ENCODE assay signal across 8 cellular contexts in genomic region chr6:81750660-81751387, GRCh38. TPM values are rescaled to one million over a fixed set of nuclear protein-coding genes. Genes with fewer than 3 reads are reported as not detected.
A peak's percentile ranks its signal among the peaks of the same experiment; 100 is the strongest.
DNase-seq lines count a peak whose midpoint lies in the region; ATAC-seq and TF ChIP-seq lines count a peak whose summit lies in the region.

No MANE protein-coding gene starts in this region.

- intact Hi-C loops in heart right ventricle (cut with DNase I) (loop anchor here (5.0 to 10.0 kb wide), 24 partner anchors 81 to 1536 kb away; no protein-coding TSS in a partner anchor), Right ventricle myocardium inferior (cut with DNase I) (loop anchor here (2.0 to 10.0 kb wide), 6 partner anchors 86 to 1539 kb away; no protein-coding TSS in a partner anchor), uterus (cut with DNase I; ENCODE audit: low total_unique reads) (no loop called here)

- H3K4me3 ChIP-seq in heart right ventricle, result peak overlapping the region; percentile 73 to 96 (median 82)
- H3K4me3 ChIP-seq in uterus, result peak overlapping the region; percentile 85 to 90

- H3K9me3 ChIP-seq in heart right ventricle (no peaks in the 10 kb centered on the region), uterus (no peaks in the 10 kb centered on the region)

- WGBS in heart right ventricle, 2 donors, result 20 to 32% methylated on average over 12 of the region's 12 CpGs

- H3K4me1 ChIP-seq in heart right ventricle, result peaks cover 3 to 60% (median 33%) of the 10 kb centered on the region in 9 donors
- peaks cover 0 to 4% of the 10 kb centered on the region in 2 donors for H3K4me1 ChIP-seq in uterus

- H3K27ac ChIP-seq in heart right ventricle (peak overlapping the region; percentile 87 to 99 (median 96)), uterus (peak overlapping the region; percentile 96 to 98)

- ATAC-seq in heart right ventricle (no peak), Right ventricle myocardium inferior (no peak), HG02763 (IDR thresholded peaks at IDR 0.05; ENCODE audit: unreplicated experiment) (no peak), HG03460 (IDR thresholded peaks at IDR 0.05; ENCODE audit: unreplicated experiment) (no peak)

- no peak for TF ChIP-seq POLR2A in uterus (IDR thresholded peaks at IDR 0.05)

- H3K27me3 ChIP-seq in heart right ventricle (no peaks in the 10 kb centered on the region), uterus (no peaks in the 10 kb centered on the region)

- H3K36me3 ChIP-seq in heart right ventricle (peaks cover 0 to 42% (median under 1%) of the 10 kb centered on the region in 9 donors), uterus (no peaks in the 10 kb centered on the region)

- TF ChIP-seq CTCF in heart right ventricle (IDR thresholded peaks at IDR 0.05), result no peak
- no peak for TF ChIP-seq CTCF in uterus (IDR thresholded peaks at IDR 0.05)

- no peak for DNase-seq in heart right ventricle
- no peak for DNase-seq in Right ventricle myocardium inferior (ENCODE audit: missing footprints)
- DNase-seq in astrocyte of the hippocampus (ENCODE audit: low read depth, low spot score), result peak; percentile 48
- peak; percentile 23 for DNase-seq in medulla oblongata (ENCODE audit: extremely low spot score)
- no peak for DNase-seq in uterus
- DNase-seq in DMS79 treated with DMSO at 0.1 percent for 48 hours (lab: John Stamatoyannopoulos, UW), result no peak

RNA-seq across cellular contexts. Expression of gene TENT5A, which starts 1.7 kb away (rescaled TPM):
- 10 to 100 TPM; 37.0 to 72.1 (median 46.9) TPM for total RNA-seq in heart right ventricle
- polyA plus RNA-seq in heart right ventricle, result 10 to 100 TPM; 17.3 to 21.9 TPM
- 60.9 TPM for total RNA-seq in Right ventricle myocardium inferior
- total RNA-seq in uterus, result 10 to 100 TPM in 3 of 4 donors, 1 to 10 TPM in 1; 7.9 to 74.9 (median 23.3) TPM

Comparison
In these comparisons a context has a peak if more than half of its experiments do, and no peak if none do; other contexts are left out.
1. DNase-seq: peak in astrocyte of the hippocampus (single experiment) and medulla oblongata (single experiment); none in heart right ventricle (0 of 2), Right ventricle myocardium inferior (single experiment), uterus (0 of 2) and DMS79 treated with DMSO at 0.1 percent for 48 hours (single experiment).